8 cellular contexts compared by ENCODE assay signal in genomic region chr1:3319874-3320245, GRCh38.
DNase-seq lines count a peak whose midpoint lies in the region; TF ChIP-seq lines count a peak whose summit lies in the region.

No MANE protein-coding gene starts in this region.

- H3K9ac ChIP-seq in mesenchymal stem cell (ENCODE audit: low read length), result no peak overlapping the region

- H3K27me3 ChIP-seq in mesenchymal stem cell (ENCODE audit: control insufficient read depth in 1 of 2, insufficient read depth in 1 of 2, low read length in 2 of 2), result peaks cover 26 to 59% of the 10 kb centered on the region in 2 experiments

- peak; percentile 62 for TF ChIP-seq CTCF in coronary artery (IDR thresholded peaks at IDR 0.05)

- no peak overlapping the region for H3K4me3 ChIP-seq in coronary artery
- no peak overlapping the region for H3K4me3 ChIP-seq in mesenchymal stem cell (ENCODE audit: insufficient read depth in 1 of 2, low read depth in 1 of 2, low read length in 2 of 2)

- H3K4me2 ChIP-seq in mesenchymal stem cell (ENCODE audit: low read length, poor library complexity, severe bottlenecking), result no peak overlapping the region

- H3K4ac ChIP-seq in mesenchymal stem cell (ENCODE audit: low read depth in 1 of 2, low read length in 2 of 2), result no peak overlapping the region

- H4K8ac ChIP-seq in mesenchymal stem cell (ENCODE audit: low read length), result no peak overlapping the region

- H2BK12ac ChIP-seq in mesenchymal stem cell (ENCODE audit: low read length in 2 of 2), result no peak overlapping the region

- H3K9me3 ChIP-seq in mesenchymal stem cell (ENCODE audit: control insufficient read depth, low read length), result no peaks in the 10 kb centered on the region

- H3K27ac ChIP-seq in coronary artery (peak overlapping the region in 1 of 2 donors; percentile 49), mesenchymal stem cell (ENCODE audit: low read length, poor library complexity, severe bottlenecking) (no peak overlapping the region)

- DNase-seq in NCI-H146 (lab: John Stamatoyannopoulos, UW) (peak; percentile 2), NCI-H146 treated with DMSO at 0.1 percent for 48 hours (lab: John Stamatoyannopoulos, UW; ENCODE audit: unreplicated experiment) (no peak), HuH-7.5 (ENCODE audit: low spot score) (peak; percentile 92), RKO (ENCODE audit: low spot score) (peak; percentile 58), coronary artery (ENCODE audit: low spot score) (no peak), mesenchymal stem cell (peak; percentile 43), NK-92 (lab: John Stamatoyannopoulos, UW; ENCODE audit: unreplicated experiment) (no peak), T1000 (lab: John Stamatoyannopoulos, UW) (no peak)

- no peaks in the 10 kb centered on the region for H3K36me3 ChIP-seq in mesenchymal stem cell (ENCODE audit: control insufficient read depth in 1 of 2, insufficient read depth in 2 of 2, low read depth in 1 of 2, low read length in 2 of 2)

- H2BK15ac ChIP-seq in mesenchymal stem cell (ENCODE audit: low read depth, poor library complexity, severe bottlenecking), result no peak overlapping the region

- H3K79me1 ChIP-seq in mesenchymal stem cell (replicated peaks; ENCODE audit: low read length, poor library complexity, severe bottlenecking), result no peaks in the 10 kb centered on the region

- WGBS in mesenchymal stem cell, result 13% methylated on average over 4 of the region's 4 CpGs

- H2BK120ac ChIP-seq in mesenchymal stem cell (ENCODE audit: low read depth, low read length), result no peak overlapping the region

- H2BK5ac ChIP-seq in mesenchymal stem cell (ENCODE audit: low read depth, low read length, poor library complexity, severe bottlenecking), result no peak overlapping the region

- no peak overlapping the region for H3K18ac ChIP-seq in mesenchymal stem cell (ENCODE audit: low read depth in 1 of 2, low read length in 2 of 2)

- no peak overlapping the region for H3K23ac ChIP-seq in mesenchymal stem cell (ENCODE audit: low read length in 2 of 2)

- H3K4me1 ChIP-seq in mesenchymal stem cell (ENCODE audit: control insufficient read depth, insufficient read depth, low read depth, low read length), result peaks cover 2% of the 10 kb centered on the region

- no peak overlapping the region for H3K14ac ChIP-seq in mesenchymal stem cell (ENCODE audit: low read length in 2 of 2)

- H2AFZ ChIP-seq in mesenchymal stem cell (ENCODE audit: low read depth, low read length), result no peak overlapping the region

- no peak overlapping the region for H2AK5ac ChIP-seq in mesenchymal stem cell (ENCODE audit: low read length, severe bottlenecking)

- H4K91ac ChIP-seq in mesenchymal stem cell (ENCODE audit: low read length), result no peak overlapping the region

Comparison
In these comparisons a context has a peak if more than half of its experiments do, and no peak if none do; other contexts are left out.
1. DNase-seq: peak in NCI-H146 (single experiment), HuH-7.5 (single experiment), RKO (single experiment) and mesenchymal stem cell (single experiment); none in NCI-H146 treated with DMSO at 0.1 percent for 48 hours (single experiment), coronary artery (single experiment), NK-92 (single experiment) and T1000 (single experiment).